Comparison of ENCODE assay signal across 27 cellular contexts in the genomic region with DNA sequence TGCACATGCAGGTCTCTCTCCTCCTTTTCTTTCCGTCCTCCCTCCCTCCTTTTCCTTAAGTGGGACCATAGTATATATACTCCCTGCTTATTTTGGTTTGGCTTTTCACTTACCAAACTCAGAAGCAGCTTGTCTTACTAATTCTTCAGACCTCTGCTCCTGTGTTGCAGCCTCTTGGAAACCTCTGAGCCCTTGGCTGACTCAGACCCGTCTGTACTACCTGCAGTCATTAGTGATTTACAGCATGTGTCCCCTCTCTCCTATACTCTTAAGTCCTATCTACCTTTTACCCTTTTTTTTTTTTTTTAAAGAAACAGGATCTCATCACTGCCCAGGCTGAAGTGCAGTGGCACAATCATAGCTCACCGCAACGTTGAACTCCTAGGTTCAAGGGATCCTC.
A peak's percentile ranks its signal among the peaks of the same experiment; 100 is the strongest.
DNase-seq lines count a peak whose midpoint lies in the region; ATAC-seq, FAIRE-seq and TF ChIP-seq lines count a peak whose summit lies in the region.
"Had no signal": no experiment of that assay in that cellular context is flagged by ENCODE, and none has a peak within 500 bp of the region (broad histone marks: within the 10 kb centered on the region; RNA-seq: fewer than 3 reads in every experiment).

No MANE protein-coding gene starts in this region.

- peak overlapping the region; percentile 20 for H3K27ac Mint-ChIP-seq in Caco-2 (ENCODE audit: unreplicated experiment)
- H3K27ac Mint-ChIP-seq in central memory CD8-positive, alpha-beta T cell (ENCODE audit: low read depth), result peak overlapping the region; percentile 12

- intact Hi-C loops in Caco-2 (cut with micrococcal nuclease; ENCODE audit: unreplicated experiment), result no loop called here
- intact Hi-C loops in psoas muscle (cut with DNase I), result loop anchor here in 1 of 2 donors (5.0 kb wide), 1 partner anchor 59 kb away; no protein-coding TSS in a partner anchor

- no peaks in the 10 kb centered on the region for H3K36me3 Mint-ChIP-seq in Caco-2 (ENCODE audit: insufficient read depth, unreplicated experiment)
- H3K36me3 Mint-ChIP-seq in central memory CD8-positive, alpha-beta T cell (ENCODE audit: insufficient read depth), result peaks cover 3% of the 10 kb centered on the region
- H3K36me3 Mint-ChIP-seq: CD4-positive, alpha-beta memory T cell had no signal

- H3K4me3 Mint-ChIP-seq in Caco-2 (ENCODE audit: unreplicated experiment), result no peak overlapping the region
- no peak overlapping the region for H3K4me3 Mint-ChIP-seq in central memory CD8-positive, alpha-beta T cell
- H3K4me3 Mint-ChIP-seq: CD4-positive, alpha-beta memory T cell had no signal

- no peak for ATAC-seq in central memory CD8-positive, alpha-beta T cell (replicated peaks; ENCODE audit: extremely low read depth, poor library complexity, severe bottlenecking)
- ATAC-seq in psoas muscle, result no peak
- no peak for ATAC-seq in HG03175 (IDR thresholded peaks at IDR 0.05; ENCODE audit: unreplicated experiment)
- ATAC-seq: HCT116, HepG2, K562 had no signal

- H3K4me3 ChIP-seq in Caco-2 (ENCODE audit: low read depth, low read length), result no peak overlapping the region
- no peak overlapping the region for H3K4me3 ChIP-seq in psoas muscle
- H3K4me3 ChIP-seq: BLaER1 treated with 17β-estradiol and CSF1 and Interleukin-3, amounts not matched to agents 10 nM and 100 nM; K562 had no signal

- no peaks in the 10 kb centered on the region for H3K4me1 ChIP-seq in Caco-2
- H3K4me1 ChIP-seq in psoas muscle, result peaks cover 24% of the 10 kb centered on the region

- H3K4me1 Mint-ChIP-seq in Caco-2 (ENCODE audit: low read depth, unreplicated experiment), result no peaks in the 10 kb centered on the region
- peaks cover 21% of the 10 kb centered on the region for H3K4me1 Mint-ChIP-seq in central memory CD8-positive, alpha-beta T cell

- no TSS peak for BruUV-seq in Caco-2 (replicated peaks; lab: Mats Ljungman, UMichigan)

- H3K9me3 ChIP-seq in Caco-2 (no peaks in the 10 kb centered on the region), psoas muscle (no peaks in the 10 kb centered on the region)
- H3K9me3 ChIP-seq: BLaER1 treated with 17β-estradiol and CSF1 and Interleukin-3, amounts not matched to agents 10 nM and 100 nM had no signal

- no peaks in the 10 kb centered on the region for H3K27me3 ChIP-seq in Caco-2 (replicated peaks; ENCODE audit: control insufficient read depth, insufficient read depth, low read length)
- H3K27me3 ChIP-seq in psoas muscle (ENCODE audit: insufficient read depth in 3 of 3, low read length in 2 of 3), result no peaks in the 10 kb centered on the region
- H3K27me3 ChIP-seq: BLaER1 treated with 17β-estradiol and CSF1 and Interleukin-3, amounts not matched to agents 10 nM and 100 nM had no signal

- H3K27ac ChIP-seq in psoas muscle, result peak overlapping the region; percentile 79
- H3K27ac ChIP-seq: RWPE1 had no signal

- H3K27me3 Mint-ChIP-seq in Caco-2 (ENCODE audit: insufficient read depth, unreplicated experiment), result no peaks in the 10 kb centered on the region
- H3K27me3 Mint-ChIP-seq in central memory CD8-positive, alpha-beta T cell, result no peaks in the 10 kb centered on the region
- H3K27me3 Mint-ChIP-seq: CD4-positive, alpha-beta memory T cell had no signal

- 64 to 76% (median 71%) methylated on average over 4 of the region's 4 CpGs for WGBS in psoas muscle, 3 donors

- H3K36me3 ChIP-seq in Caco-2 (ENCODE audit: control insufficient read depth, insufficient read depth, low read length), result no peaks in the 10 kb centered on the region
- no peaks in the 10 kb centered on the region for H3K36me3 ChIP-seq in psoas muscle (ENCODE audit: insufficient read depth in 1 of 2, low read depth in 1 of 2)
- H3K36me3 ChIP-seq: BLaER1 treated with 17β-estradiol and CSF1 and Interleukin-3, amounts not matched to agents 10 nM and 100 nM had no signal

- TF ChIP-seq CTCF in Caco-2 (IDR thresholded peaks at IDR 0.05; ENCODE audit: insufficient read depth in 1 of 2, low read depth in 1 of 2, low read length in 1 of 2, severe bottlenecking in 1 of 2, unreplicated experiment in 1 of 2) (no peak), psoas muscle (IDR thresholded peaks at IDR 0.05) (no peak)

- FAIRE-seq in RCC 7860 (lab: Jason Lieb, UNC), result no peak
- FAIRE-seq: GM12892, H1, HepG2, K562 had no signal

- POLR2A ChIA-PET in Caco-2 (lab: Charles Lee), result no interaction called here

- CTCF ChIA-PET in Caco-2 (lab: Charles Lee), result no interaction called here

- no peak for DNase-seq in Caco-2
- peak; percentile 64 for DNase-seq in RCC 7860 (ENCODE audit: low spot score)
- DNase-seq in central memory CD8-positive, alpha-beta T cell (ENCODE audit: low spot score in 2 of 2), result no peak
- no peak for DNase-seq in psoas muscle
- DNase-seq in CD1c-positive myeloid dendritic cell (ENCODE audit: extremely low spot score), result no peak
- no peak for DNase-seq in NCI-H2196 (lab: John Stamatoyannopoulos, UW; ENCODE audit: unreplicated experiment)
- DNase-seq: CD4-positive, alpha-beta memory T cell; COR-L47; DMS 273 treated with DMSO at 0.1 percent for 48 hours; DMS79 treated with DMSO at 0.1 percent for 48 hours; Kasumi-1; MV-4-11; NCI-H1105; NCI-H1436 treated with DMSO at 0.1 percent for 48 hours; NCI-H1930; NCI-H2107; NCI-H446 treated with DMSO at 0.1 percent for 48 hours; NCI-H526 treated with DMSO at 0.1 percent for 48 hours; SHP77 had no signal

- H3K9me3 Mint-ChIP-seq in Caco-2 (ENCODE audit: unreplicated experiment), result no peaks in the 10 kb centered on the region
- no peaks in the 10 kb centered on the region for H3K9me3 Mint-ChIP-seq in central memory CD8-positive, alpha-beta T cell
- H3K9me3 Mint-ChIP-seq: CD4-positive, alpha-beta memory T cell had no signal
